ENCODE assay signal across 8 cellular contexts in genomic region chr5:73497537-73498056, GRCh38. TPM values are rescaled to one million over a fixed set of nuclear protein-coding genes. Genes with fewer than 3 reads are reported as not detected.
A peak's percentile ranks its signal among the peaks of the same experiment; 100 is the strongest.
DNase-seq lines count a peak whose midpoint lies in the region; ATAC-seq and TF ChIP-seq lines count a peak whose summit lies in the region.

No MANE protein-coding gene starts in this region.

- H3K4me3 ChIP-seq in BJ (ENCODE audit: low read depth, low read length) (peak overlapping the region; percentile 100), breast epithelium (peak overlapping the region; percentile 91 to 98 (median 97))

- H3K9me3 Mint-ChIP-seq in IgD-negative memory B cell: peaks cover 0 to 4% (median 0%) of the 10 kb centered on the region in 3 donors

- peaks cover 2% of the 10 kb centered on the region for H3K36me3 ChIP-seq in BJ (ENCODE audit: control insufficient read depth, insufficient read depth, low read length)
- H3K36me3 ChIP-seq in breast epithelium: no peaks in the 10 kb centered on the region

- peaks cover 6% of the 10 kb centered on the region for H3K36me3 Mint-ChIP-seq in IgD-negative memory B cell

- H3K4me3 Mint-ChIP-seq in IgD-negative memory B cell: peak overlapping the region; percentile 96 to 100 (median 98)

- TF ChIP-seq CTCF in BJ (IDR thresholded peaks at IDR 0.05; ENCODE audit: insufficient read depth, low read depth, low read length) (no peak), breast epithelium (IDR thresholded peaks at IDR 0.05) (no peak)

- H3K27me3 ChIP-seq in BJ (ENCODE audit: control insufficient read depth, insufficient read depth, low read length) (no peaks in the 10 kb centered on the region), breast epithelium (no peaks in the 10 kb centered on the region)

- DNase-seq in BJ (ENCODE audit: low read depth): no peak
- DNase-seq in breast epithelium (ENCODE audit: low spot score in 2 of 2): no peak
- peak; percentile 40 for DNase-seq in midbrain (lab: John Stamatoyannopoulos, UW)
- no peak for DNase-seq in NCI-H1417 (lab: John Stamatoyannopoulos, UW)
- DNase-seq in HK-2 (ENCODE audit: unreplicated experiment): no peak

- TF ChIP-seq POLR2A in breast epithelium (IDR thresholded peaks at IDR 0.05): no peak

- H3K4me1 Mint-ChIP-seq in IgD-negative memory B cell: peaks cover 27 to 32% (median 31%) of the 10 kb centered on the region in 3 donors

- intact Hi-C loops in breast epithelium (cut with DNase I; ENCODE audit: low total_unique reads): no loop called here

- H3K4me1 ChIP-seq in breast epithelium: peaks cover 2 to 15% of the 10 kb centered on the region in 2 donors

- H3K27me3 Mint-ChIP-seq in IgD-negative memory B cell: no peaks in the 10 kb centered on the region

- CTCF ChIA-PET in BJ (lab: Yijun Ruan, JAX): interaction anchor here (0.7 to 2.9 kb wide), 6 partner anchors 10 to 49 kb away, joined by 3 to 14 read pairs (median 3); partner anchors contain the start of gene FOXD1

- ATAC-seq in GM19463 (IDR thresholded peaks at IDR 0.05; ENCODE audit: unreplicated experiment): no peak
- ATAC-seq in HG03439 (IDR thresholded peaks at IDR 0.05; ENCODE audit: unreplicated experiment): no peak

- H3K27ac ChIP-seq in breast epithelium: peak overlapping the region; percentile 97 to 99

- POLR2A ChIA-PET in BJ (lab: Charles Lee): interaction anchor here (0.6 kb wide), 2 partner anchors 281 to 415 kb away, joined by 3 to 6 read pairs; no protein-coding TSS in a partner anchor

- no peaks in the 10 kb centered on the region for H3K9me3 ChIP-seq in breast epithelium

- peak overlapping the region; percentile 94 to 100 (median 99) for H3K27ac Mint-ChIP-seq in IgD-negative memory B cell

RNA-seq across cellular contexts. Expression of gene BTF3, which starts 0.6 kb away (rescaled TPM):
- 478 and 758 TPM in 2 replicates for polyA plus RNA-seq in BJ (2011; rRNA removed)
- polyA minus RNA-seq in BJ (2011; rRNA and poly(A)+ RNA removed): 183 and 269 TPM in 2 replicates
- polyA plus RNA-seq in IgD-negative memory B cell: 735 TPM
- 100 to 1,000 TPM; 503 to 575 (median 519) TPM for total RNA-seq in breast epithelium

RNA-seq across cellular contexts. Expression of gene FOXD1, which starts 49.0 kb away (rescaled TPM):
- polyA plus RNA-seq in BJ (2011; rRNA removed): 4.3 and 4.9 TPM in 2 replicates
- polyA minus RNA-seq in BJ (2011; rRNA and poly(A)+ RNA removed): 2.6 and 2.7 TPM in 2 replicates
- polyA plus RNA-seq in IgD-negative memory B cell: not detected
- total RNA-seq in breast epithelium: under 1 TPM in 2 of 3 donors, not detected in 1; 0.29 to 0.32 TPM
